Comparison of ENCODE assay signal across 28 cellular contexts in genomic region chrX:25860322-25860721, GRCh38.
"Had no signal": no experiment of that assay in that cellular context is flagged by ENCODE, and none has a peak within 500 bp of the region (broad histone marks: within the 10 kb centered on the region; RNA-seq: fewer than 3 reads in every experiment).

No MANE protein-coding gene starts in this region.

- H3K9me3 ChIP-seq: ovary, psoas muscle, right lobe of liver, stomach, thoracic aorta, thyroid gland, tibial nerve, upper lobe of left lung, vagina had no signal

- ATAC-seq: naive thymus-derived CD8-positive, alpha-beta T cell; natural killer cell treated with Interleukin-12 subunit alpha and Interleukin-12 subunit beta and Interleukin-15 and Interleukin-18, amount 100 ng/mL, for 72 hours; psoas muscle; right cardiac atrium; stimulated activated effector memory CD8-positive, alpha-beta T cell treated with anti-CD3 and anti-CD28 coated beads, Interleukin-12 subunit alpha, Interleukin-12 subunit beta, amount 100 ng/mL, for 72 hours; stimulated activated naive B cell treated with anti-CD40 and anti-IgM and Interleukin-4, amounts not matched to agents 10 μg/mL and 1 μg/mL and 100 μg/mL, for 72 hours had no signal

- H3K4me3 ChIP-seq: ovary, psoas muscle, right lobe of liver, skin epidermis, smooth muscle cell, spleen, stomach, thoracic aorta, thyroid gland, tibial nerve, upper lobe of left lung, vagina had no signal

- H3K4me1 ChIP-seq: parathyroid adenoma, psoas muscle, right lobe of liver, spleen, stomach, thyroid gland, tibial nerve, upper lobe of left lung, vagina had no signal

- H3K27ac ChIP-seq: ovary, parathyroid adenoma, psoas muscle, right lobe of liver, skin epidermis, spleen, stomach, thoracic aorta, thyroid gland, tibial nerve, upper lobe of left lung, vagina had no signal

- H3K4me2 ChIP-seq: smooth muscle cell had no signal

- FAIRE-seq: urothelium cell line had no signal

- DNase-seq: naive B cell; naive thymus-derived CD8-positive, alpha-beta T cell; nephron progenitor cell; occipital lobe; ovary; right lobe of liver; stimulated activated CD4-positive, alpha-beta T cell treated with anti-CD3 and anti-CD28 coated beads, Interleukin-12 subunit alpha, Interleukin-12 subunit beta, amount 100 ng/mL, for 4 hours; stimulated activated CD4-positive, alpha-beta T cell treated with anti-CD3 and anti-CD28 coated beads, Interleukin-2, amount 100 ng/mL, for 24 hours; stimulated activated CD4-positive, alpha-beta T cell treated with anti-CD3 and anti-CD28 coated beads, Interleukin-2, amount 100 ng/mL, for 48 hours; stimulated activated CD4-positive, alpha-beta T cell treated with anti-CD3 and anti-CD28 coated beads, Interleukin-4, amount 100 ng/mL, for 24 hours; stimulated activated naive B cell treated with anti-CD40 and anti-IgM and Interleukin-4, amounts not matched to agents 10 μg/mL and 1 μg/mL and 100 μg/mL, for 72 hours; stimulated activated naive CD4-positive, alpha-beta T cell treated with Interleukin-2 at 50 U/mL for 16 hours; stomach; thyroid gland; trophoblast cell; upper lobe of left lung had no signal

- H2AFZ ChIP-seq: parathyroid adenoma had no signal

- H3K9ac ChIP-seq: parathyroid adenoma had no signal

- H3K27me3 ChIP-seq: ovary, right lobe of liver, spleen, stomach, thyroid gland, tibial nerve, upper lobe of left lung, vagina had no signal

- H3K36me3 ChIP-seq: ovary, right lobe of liver, spleen, stomach, thoracic aorta, thyroid gland, tibial nerve, upper lobe of left lung, vagina had no signal
